Comparison of ENCODE assay signal across 1 cellular context in the genomic region with DNA sequence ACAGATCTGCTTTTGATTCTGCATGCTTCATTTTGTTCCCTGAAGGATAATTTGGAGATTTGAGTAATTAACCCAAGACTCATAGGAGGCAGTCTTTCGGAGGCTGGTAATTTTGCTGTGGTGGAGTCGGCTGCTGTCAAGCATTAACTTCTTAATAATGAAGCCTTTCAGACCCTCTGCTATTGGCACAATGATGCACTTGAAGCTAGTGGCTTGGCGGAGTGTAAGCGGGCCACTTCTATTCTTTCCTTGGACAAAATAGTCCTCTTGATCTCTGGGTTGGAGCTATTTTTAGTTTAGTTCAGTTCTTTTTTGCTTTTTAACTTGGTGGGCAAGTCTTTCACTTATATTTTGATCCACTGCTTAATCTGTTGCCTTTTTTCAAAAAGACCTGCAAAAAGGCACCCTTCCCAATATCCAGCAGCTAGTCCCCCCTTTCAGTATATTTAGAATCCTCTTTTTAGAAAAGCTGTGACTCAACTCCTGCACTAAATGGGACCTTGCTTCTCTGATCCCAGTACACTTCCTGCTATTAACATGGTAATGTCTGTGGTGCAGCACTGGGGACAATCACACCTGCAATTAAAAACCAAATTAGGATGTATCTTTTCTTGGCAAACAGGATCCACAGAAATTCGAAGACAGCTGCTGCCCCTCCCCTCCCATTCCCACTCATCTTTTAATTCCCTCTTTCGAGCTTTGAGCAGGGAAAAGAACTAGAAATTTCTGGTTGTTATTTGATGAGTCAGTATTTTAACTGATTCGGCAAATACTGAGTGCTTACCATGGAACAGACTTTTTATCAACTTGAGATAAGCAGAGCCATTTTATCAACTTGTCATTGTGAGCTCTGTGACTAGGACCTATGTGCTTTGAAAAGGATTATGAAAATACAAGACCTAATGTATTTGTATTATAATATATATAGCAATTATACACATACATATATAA.
A peak's percentile ranks its signal among the peaks of the same experiment; 100 is the strongest.
TF ChIP-seq lines count a peak whose summit lies in the region.

No MANE protein-coding gene starts in this region.

TF ChIP-seq in K562, 482 proteins besides CTCF, POLR2A, EP300 and RAD21 (continued from another document):
- TF ChIP-seq SIN3B (IDR thresholded peaks at IDR 0.05; ENCODE audit: low read depth) (no peak), NFE2 (IDR thresholded peaks at IDR 0.05; ENCODE audit: low read depth) (0 out of 2 replicates have a peak, but pooled peaks have one; percentile 27), MCM5 (IDR thresholded peaks at IDR 0.05; ENCODE audit: low read depth) (no peak), ZNF717 (CRISPR knock-in tag; IDR thresholded peaks at IDR 0.05) (no peak), CXXC5 (CRISPR knock-in tag; IDR thresholded peaks at IDR 0.05) (no peak), PHF8 (IDR thresholded peaks at IDR 0.05; ENCODE audit: borderline replicate concordance, low read length) (no peak), MAFF (IDR thresholded peaks at IDR 0.05; ENCODE audit: low read length) (peak; percentile 93), C11orf30 (IDR thresholded peaks at IDR 0.05; ENCODE audit: low read depth) (peak; percentile 95), JUND (IDR thresholded peaks at IDR 0.05; ENCODE audit: borderline replicate concordance, low read depth, low read length) (peak; percentile 40; the same call in 1 of the 2 replicates), JUND (tag; IDR thresholded peaks at IDR 0.05; ENCODE audit: borderline replicate concordance, low read depth, low read length) (peak; percentile 19; the same call in 1 of the 3 replicates), ILK (tag; IDR thresholded peaks at IDR 0.05; ENCODE audit: borderline replicate concordance, low read depth) (no peak), ZNF584 (CRISPR knock-in tag; IDR thresholded peaks at IDR 0.05; ENCODE audit: low read depth) (no peak), MEIS2 (IDR thresholded peaks at IDR 0.05; ENCODE audit: partially characterized antibody) (peak; percentile 48), HMGXB4 (CRISPR knock-in tag; IDR thresholded peaks at IDR 0.05) (no peak), ATF3 (IDR thresholded peaks at IDR 0.05) (peak; percentile 32; the same call in 1 of the 2 replicates), ATF3 (CRISPR knock-in tag; conservative IDR thresholded peaks at IDR 0.05) (no peak), ZC3H8 (IDR thresholded peaks at IDR 0.05) (no peak), ZZZ3 (IDR thresholded peaks at IDR 0.05) (no peak), ARID1B (IDR thresholded peaks at IDR 0.05) (peak; percentile 48), ZNF316 (IDR thresholded peaks at IDR 0.05) (peak; percentile 95)
- TF ChIP-seq, protein P1, sequence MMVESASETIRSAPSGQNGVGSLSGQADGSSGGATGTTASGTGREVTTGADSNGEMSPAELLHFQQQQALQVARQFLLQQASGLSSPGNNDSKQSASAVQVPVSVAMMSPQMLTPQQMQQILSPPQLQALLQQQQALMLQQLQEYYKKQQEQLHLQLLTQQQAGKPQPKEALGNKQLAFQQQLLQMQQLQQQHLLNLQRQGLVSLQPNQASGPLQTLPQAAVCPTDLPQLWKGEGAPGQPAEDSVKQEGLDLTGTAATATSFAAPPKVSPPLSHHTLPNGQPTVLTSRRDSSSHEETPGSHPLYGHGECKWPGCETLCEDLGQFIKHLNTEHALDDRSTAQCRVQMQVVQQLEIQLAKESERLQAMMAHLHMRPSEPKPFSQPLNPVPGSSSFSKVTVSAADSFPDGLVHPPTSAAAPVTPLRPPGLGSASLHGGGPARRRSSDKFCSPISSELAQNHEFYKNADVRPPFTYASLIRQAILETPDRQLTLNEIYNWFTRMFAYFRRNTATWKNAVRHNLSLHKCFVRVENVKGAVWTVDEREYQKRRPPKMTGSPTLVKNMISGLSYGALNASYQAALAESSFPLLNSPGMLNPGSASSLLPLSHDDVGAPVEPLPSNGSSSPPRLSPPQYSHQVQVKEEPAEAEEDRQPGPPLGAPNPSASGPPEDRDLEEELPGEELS (CRISPR knock-in tag; IDR thresholded peaks at IDR 0.05; ENCODE audit: borderline replicate concordance), result no peak
